Comparison of ENCODE assay signal across 16 cellular contexts in the genomic region with DNA sequence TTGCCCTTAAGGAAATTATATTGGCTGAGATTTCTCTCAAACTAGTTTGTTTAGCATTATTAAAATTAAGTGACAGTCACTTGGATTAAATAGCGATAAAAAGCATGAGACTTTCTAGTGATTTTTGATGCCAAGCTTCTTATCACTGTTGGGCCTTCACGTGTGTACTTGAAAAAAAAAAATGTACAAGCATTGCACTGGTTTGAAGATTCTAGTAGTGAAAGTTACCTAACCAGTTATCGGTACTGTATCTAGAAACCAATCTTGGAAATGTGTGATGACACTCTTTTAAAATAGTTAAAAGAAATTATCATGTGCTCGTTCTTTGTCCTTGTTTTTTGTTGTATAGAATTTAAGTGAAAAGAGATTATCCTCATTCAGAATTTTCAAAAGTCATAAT.
DNase-seq lines count a peak whose midpoint lies in the region; ATAC-seq and TF ChIP-seq lines count a peak whose summit lies in the region.
"Had no signal": no experiment of that assay in that cellular context is flagged by ENCODE, and none has a peak within 500 bp of the region (broad histone marks: within the 10 kb centered on the region; RNA-seq: fewer than 3 reads in every experiment).

No MANE protein-coding gene starts in this region.

- H3K4me3 ChIP-seq in left lung, result no peak overlapping the region
- no peak overlapping the region for H3K4me3 ChIP-seq in hepatocyte
- H3K4me3 ChIP-seq: BLaER1 treated with 17β-estradiol and CSF1 and Interleukin-3, amounts not matched to agents 10 nM and 100 nM had no signal

- H3K4me1 Mint-ChIP-seq in natural killer cell, result peaks cover 27 to 35% of the 10 kb centered on the region in 2 donors
- H3K4me1 Mint-ChIP-seq in natural killer cell treated with Interleukin-12 subunit alpha and Interleukin-12 subunit beta and Interleukin-15 and Interleukin-18, amount 100 ng/mL, for 72 hours (ENCODE audit: low read depth in 2 of 2), result peaks cover 15 to 18% of the 10 kb centered on the region in 2 donors

- H3K36me3 Mint-ChIP-seq in natural killer cell, result no peaks in the 10 kb centered on the region
- peaks cover 8% of the 10 kb centered on the region for H3K36me3 Mint-ChIP-seq in natural killer cell treated with Interleukin-12 subunit alpha and Interleukin-12 subunit beta and Interleukin-15 and Interleukin-18, amount 100 ng/mL, for 72 hours

- peak overlapping the region; percentile 27 to 78 for H3K27ac Mint-ChIP-seq in natural killer cell
- no peak overlapping the region for H3K27ac Mint-ChIP-seq in natural killer cell treated with Interleukin-12 subunit alpha and Interleukin-12 subunit beta and Interleukin-15 and Interleukin-18, amount 100 ng/mL, for 72 hours
- H3K27ac Mint-ChIP-seq: CD4-positive, alpha-beta T cell; HFFc6 had no signal

- intact Hi-C loops in natural killer cell (cut with micrococcal nuclease) (no loop called here), left lung (cut with DNase I) (no loop called here)

- peak overlapping the region; percentile 59 for H3K27ac ChIP-seq in VCaP
- no peak overlapping the region for H3K27ac ChIP-seq in left lung
- H3K27ac ChIP-seq in hepatocyte, result no peak overlapping the region
- H3K27ac ChIP-seq: BLaER1 treated with 17β-estradiol and CSF1 and Interleukin-3, amounts not matched to agents 10 nM and 100 nM had no signal

- H4K20me1 ChIP-seq in hepatocyte (ENCODE audit: insufficient read depth, poor library complexity, severe bottlenecking), result peaks cover 26% of the 10 kb centered on the region

- no peaks in the 10 kb centered on the region for H3K27me3 ChIP-seq in left lung
- no peaks in the 10 kb centered on the region for H3K27me3 ChIP-seq in hepatocyte
- H3K27me3 ChIP-seq: BLaER1 treated with 17β-estradiol and CSF1 and Interleukin-3, amounts not matched to agents 10 nM and 100 nM had no signal

- H3K36me3 ChIP-seq in left lung, result peaks cover 0 to 37% of the 10 kb centered on the region in 2 donors
- no peaks in the 10 kb centered on the region for H3K36me3 ChIP-seq in hepatocyte (replicated peaks; ENCODE audit: insufficient read depth, low read depth)

- no peak for TF ChIP-seq CTCF in natural killer cell (IDR thresholded peaks at IDR 0.05)
- no peak for TF ChIP-seq CTCF in VCaP (conservative IDR thresholded peaks at IDR 0.05)
- TF ChIP-seq CTCF in left lung (IDR thresholded peaks at IDR 0.05), result no peak
- TF ChIP-seq CTCF in hepatocyte (IDR thresholded peaks at IDR 0.05; ENCODE audit: poor library complexity), result no peak

- H3K9me3 ChIP-seq in left lung (no peaks in the 10 kb centered on the region), hepatocyte (ENCODE audit: low read depth) (no peaks in the 10 kb centered on the region)
- H3K9me3 ChIP-seq: BLaER1 treated with 17β-estradiol and CSF1 and Interleukin-3, amounts not matched to agents 10 nM and 100 nM had no signal

- no peak for DNase-seq in natural killer cell
- DNase-seq in natural killer cell treated with Interleukin-12 subunit alpha and Interleukin-12 subunit beta and Interleukin-15 and Interleukin-18, amount 100 ng/mL, for 72 hours (ENCODE audit: low spot score), result no peak
- DNase-seq in left lung, result no peak
- no peak for DNase-seq in stimulated activated CD4-positive, alpha-beta T cell treated with anti-CD3 and anti-CD28 coated beads, Interleukin-1b, Interleukin-23, amount 100 ng/mL, for 48 hours
- DNase-seq in hepatocyte (ENCODE audit: low spot score), result no peak
- no peak for DNase-seq in SHP77 (lab: John Stamatoyannopoulos, UW)
- DNase-seq in NCI-H1930 (lab: John Stamatoyannopoulos, UW), result no peak
- DNase-seq: 8988T; ACHN; CD4-positive, alpha-beta T cell; DMS79; HCEC 1CT; HFFc6 had no signal

- H2AFZ ChIP-seq in hepatocyte, result no peak overlapping the region

- H3K4me1 ChIP-seq in left lung (peaks cover 0 to 6% of the 10 kb centered on the region in 2 donors), hepatocyte (ENCODE audit: insufficient read depth) (no peaks in the 10 kb centered on the region)

- no peaks in the 10 kb centered on the region for H3K27me3 Mint-ChIP-seq in natural killer cell (ENCODE audit: low read depth in 2 of 2)
- H3K27me3 Mint-ChIP-seq in natural killer cell treated with Interleukin-12 subunit alpha and Interleukin-12 subunit beta and Interleukin-15 and Interleukin-18, amount 100 ng/mL, for 72 hours, result no peaks in the 10 kb centered on the region
- H3K27me3 Mint-ChIP-seq: CD4-positive, alpha-beta T cell had no signal

- peaks cover 70% of the 10 kb centered on the region for H3K79me2 ChIP-seq in hepatocyte

- no peaks in the 10 kb centered on the region for H3K9me2 ChIP-seq in hepatocyte (replicated peaks; ENCODE audit: insufficient read depth)

- ATAC-seq in natural killer cell (peak in 1 of 3 donors; percentile 34), left lung (peak; percentile 54)
- no peak for ATAC-seq in natural killer cell treated with Interleukin-12 subunit alpha and Interleukin-12 subunit beta and Interleukin-15 and Interleukin-18, amount 100 ng/mL, for 72 hours
- ATAC-seq: HepG2 had no signal

- no peak overlapping the region for H3K4me2 ChIP-seq in hepatocyte
- H3K4me2 ChIP-seq: BLaER1 treated with 17β-estradiol and CSF1 and Interleukin-3, amounts not matched to agents 10 nM and 100 nM had no signal

- H3K9me3 Mint-ChIP-seq in natural killer cell, result no peaks in the 10 kb centered on the region
- H3K9me3 Mint-ChIP-seq in natural killer cell treated with Interleukin-12 subunit alpha and Interleukin-12 subunit beta and Interleukin-15 and Interleukin-18, amount 100 ng/mL, for 72 hours, result no peaks in the 10 kb centered on the region
- H3K9me3 Mint-ChIP-seq: CD4-positive, alpha-beta T cell; HFFc6 had no signal

- H3K4me3 Mint-ChIP-seq in natural killer cell, result no peak overlapping the region
- H3K4me3 Mint-ChIP-seq in natural killer cell treated with Interleukin-12 subunit alpha and Interleukin-12 subunit beta and Interleukin-15 and Interleukin-18, amount 100 ng/mL, for 72 hours, result no peak overlapping the region
- H3K4me3 Mint-ChIP-seq: CD4-positive, alpha-beta T cell; HFFc6 had no signal

- 78% methylated on average over 4 of the region's 4 CpGs for WGBS in hepatocyte (ENCODE audit: low lambda C conversion rate, missing lambda C conversion rate)

Comparison
In these comparisons a context has a peak if more than half of its experiments do, and no peak if none do; other contexts are left out.
1. H3K27ac Mint-ChIP-seq: peak in natural killer cell (2 of 2); none in natural killer cell treated with Interleukin-12 subunit alpha and Interleukin-12 subunit beta and Interleukin-15 and Interleukin-18, amount 100 ng/mL, for 72 hours (0 of 2).